In the genomic region with DNA sequence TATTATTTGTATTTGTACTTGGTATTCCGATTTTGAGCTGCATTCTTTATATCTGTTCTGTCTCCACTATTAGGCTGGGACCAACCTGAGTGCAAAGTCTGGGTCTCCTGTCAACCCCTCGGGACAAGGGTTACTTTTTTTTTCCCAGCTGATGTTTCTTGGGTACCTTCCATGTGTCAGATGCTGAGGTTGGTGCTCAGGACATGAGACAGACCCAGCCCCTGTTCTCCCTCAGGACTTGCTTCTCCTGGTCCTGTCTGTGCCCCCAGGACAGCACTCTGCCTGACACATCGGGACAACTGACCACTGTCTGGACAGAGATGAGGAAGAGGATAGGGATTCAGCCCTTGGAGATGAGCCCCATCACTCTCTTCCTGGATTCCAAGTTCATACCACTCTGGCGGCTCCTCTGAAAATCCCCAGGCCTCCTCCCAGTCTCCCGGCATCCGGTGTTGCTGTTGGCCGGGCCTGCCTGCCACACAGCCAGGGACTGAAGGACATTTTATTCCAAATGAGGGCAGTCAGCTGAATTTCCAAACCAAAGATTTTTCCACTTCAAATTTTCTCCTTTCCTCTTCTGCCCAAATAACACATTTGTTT, we compare ENCODE assay signal across 16 cellular contexts. TPM values are rescaled to one million over a fixed set of nuclear protein-coding genes. Genes with fewer than 3 reads are reported as not detected.
A peak's percentile ranks its signal among the peaks of the same experiment; 100 is the strongest.
DNase-seq lines count a peak whose midpoint lies in the region; ATAC-seq and TF ChIP-seq lines count a peak whose summit lies in the region.
"Had no signal": no experiment of that assay in that cellular context is flagged by ENCODE, and none has a peak within 500 bp of the region (broad histone marks: within the 10 kb centered on the region; RNA-seq: fewer than 3 reads in every experiment).

No MANE protein-coding gene starts in this region.

- no peaks in the 10 kb centered on the region for H3K36me3 ChIP-seq in body of pancreas (replicated peaks in 1 of 2; ENCODE audit: insufficient read depth in 1 of 2, low read depth in 2 of 2)
- no peaks in the 10 kb centered on the region for H3K36me3 ChIP-seq in heart right ventricle
- no peaks in the 10 kb centered on the region for H3K36me3 ChIP-seq in upper lobe of right lung
- H3K36me3 ChIP-seq: SJCRH30 had no signal

- H3K27me3 ChIP-seq in body of pancreas (no peaks in the 10 kb centered on the region), heart right ventricle (no peaks in the 10 kb centered on the region), upper lobe of right lung (no peaks in the 10 kb centered on the region)

- 71 to 74% methylated on average over 7 of the region's 7 CpGs for WGBS in body of pancreas, 2 donors
- WGBS in heart right ventricle, 2 donors: 40 to 58% methylated on average over 7 of the region's 7 CpGs

- peaks cover 7% of the 10 kb centered on the region for H3K9me3 Mint-ChIP-seq in nephron
- H3K9me3 Mint-ChIP-seq: activated naive CD4-positive, alpha-beta T cell treated with anti-CD3 and anti-CD28 coated beads, Interleukin-2, amount 50 U/mL, for 24 hours had no signal

- peak; percentile 18 for ATAC-seq in body of pancreas
- ATAC-seq in heart right ventricle: peak; percentile 51 to 71 (median 64)
- peak; percentile 6 for ATAC-seq in upper lobe of right lung
- no peak for ATAC-seq in GM18870 (IDR thresholded peaks at IDR 0.05; ENCODE audit: unreplicated experiment)
- ATAC-seq: stimulated activated naive CD8-positive, alpha-beta T cell treated with anti-CD3 and anti-CD28 coated beads, Interleukin-15, Interleukin-2, amounts not matched to agents 100 U/mL and 50 U/mL, for 24 hours had no signal

- H3K9me3 ChIP-seq in body of pancreas (no peaks in the 10 kb centered on the region), heart right ventricle (peaks cover 0 to under 1% (median 0%) of the 10 kb centered on the region in 11 donors), upper lobe of right lung (no peaks in the 10 kb centered on the region)

- peaks cover 4% of the 10 kb centered on the region for H3K36me3 Mint-ChIP-seq in nephron (ENCODE audit: low read depth)
- H3K36me3 Mint-ChIP-seq: activated naive CD4-positive, alpha-beta T cell treated with anti-CD3 and anti-CD28 coated beads, Interleukin-2, amount 50 U/mL, for 24 hours had no signal

- no peak overlapping the region for H3K27ac ChIP-seq in body of pancreas
- H3K27ac ChIP-seq in heart right ventricle: peak overlapping the region; percentile 32 to 89 (median 76)
- H3K27ac ChIP-seq in upper lobe of right lung: peak overlapping the region; percentile 78
- H3K27ac ChIP-seq: parathyroid adenoma, SJCRH30 had no signal

- H3K4me3 ChIP-seq in body of pancreas (no peak overlapping the region), heart right ventricle (no peak overlapping the region), upper lobe of right lung (no peak overlapping the region)
- H3K4me3 ChIP-seq: lung, SJCRH30 had no signal

- no peaks in the 10 kb centered on the region for H3K27me3 Mint-ChIP-seq in nephron (ENCODE audit: low read depth)

- H3K4me1 ChIP-seq in body of pancreas: no peaks in the 10 kb centered on the region
- peaks cover 12 to 75% (median 56%) of the 10 kb centered on the region in 9 donors for H3K4me1 ChIP-seq in heart right ventricle
- peaks cover 41% of the 10 kb centered on the region for H3K4me1 ChIP-seq in upper lobe of right lung

- peak overlapping the region in 2 of 3 experiments; percentile 44 to 46 for H3K27ac Mint-ChIP-seq in nephron
- H3K27ac Mint-ChIP-seq: activated naive CD4-positive, alpha-beta T cell treated with anti-CD3 and anti-CD28 coated beads, Interleukin-2, amount 50 U/mL, for 24 hours had no signal

- DNase-seq in body of pancreas: peak in 2 of 4 donors; percentile 10 to 22
- DNase-seq in heart right ventricle: peak; percentile 59 to 62
- DNase-seq in upper lobe of right lung: no peak
- DNase-seq in SIG-M5 (lab: John Stamatoyannopoulos, UW): no peak
- no peak for DNase-seq in RPMI8226
- no peak for DNase-seq in NCI-H1048 (lab: John Stamatoyannopoulos, UW)
- DNase-seq: glutamatergic neuron; NCI-H187; NCI-H774; SJCRH30; stimulated activated naive CD8-positive, alpha-beta T cell treated with anti-CD3 and anti-CD28 coated beads, Interleukin-15, Interleukin-2, amounts not matched to agents 100 U/mL and 50 U/mL, for 24 hours had no signal

- H3K4me3 Mint-ChIP-seq in nephron: no peak overlapping the region
- H3K4me3 Mint-ChIP-seq: activated naive CD4-positive, alpha-beta T cell treated with anti-CD3 and anti-CD28 coated beads, Interleukin-2, amount 50 U/mL, for 24 hours had no signal

- TF ChIP-seq POLR2A in body of pancreas (IDR thresholded peaks at IDR 0.05): no peak

- H3K4me1 Mint-ChIP-seq in nephron: peaks cover 35% of the 10 kb centered on the region
- H3K4me1 Mint-ChIP-seq: activated naive CD4-positive, alpha-beta T cell treated with anti-CD3 and anti-CD28 coated beads, Interleukin-2, amount 50 U/mL, for 24 hours had no signal

- intact Hi-C loops in body of pancreas (cut with DNase I): no loop called here
- intact Hi-C loops in heart right ventricle (cut with DNase I): loop anchor here in 1 of 10 donors (5.0 kb wide), 1 partner anchor 36 kb away; no protein-coding TSS in a partner anchor
- intact Hi-C loops in upper lobe of right lung (cut with DNase I): no loop called here

- no peak for TF ChIP-seq CTCF in body of pancreas (IDR thresholded peaks at IDR 0.05)
- no peak for TF ChIP-seq CTCF in heart right ventricle (IDR thresholded peaks at IDR 0.05)
- no peak for TF ChIP-seq CTCF in nephron (IDR thresholded peaks at IDR 0.05; ENCODE audit: unreplicated experiment in 3 of 3)
- TF ChIP-seq CTCF in upper lobe of right lung (IDR thresholded peaks at IDR 0.05): no peak

RNA-seq across cellular contexts. Expression of gene FMOD, which starts 55.6 kb away (rescaled TPM):
- total RNA-seq in body of pancreas: 10 to 100 TPM; 14.2 to 18.7 TPM
- total RNA-seq in heart right ventricle: 10 to 100 TPM in 5 of 10 donors, 1 to 10 TPM in 5; 7.0 to 20.5 (median 10.7) TPM
- polyA plus RNA-seq in heart right ventricle: 10 to 100 TPM in 1 of 2 donors, 1 to 10 TPM in 1; 4.5 to 11.2 TPM
- total RNA-seq in upper lobe of right lung: 45.1 TPM

Comparison
In these comparisons a context has a peak if more than half of its experiments do, and no peak if none do; other contexts are left out.
1. DNase-seq: peak in heart right ventricle (2 of 2); none in upper lobe of right lung (single experiment), SIG-M5 (single experiment), RPMI8226 (single experiment) and NCI-H1048 (single experiment).
2. H3K27ac ChIP-seq: peak in heart right ventricle (10 of 10) and upper lobe of right lung (single experiment); none in body of pancreas (0 of 4).